ENCODE assay signal across 1 cellular context in genomic region chr7:132035517-132036362, GRCh38.
TF ChIP-seq lines count a peak whose summit lies in the region.

No MANE protein-coding gene starts in this region.

TF ChIP-seq in H1, 55 proteins besides CTCF, POLR2A, EP300 and RAD21:
- no peak; the same call in 1 of the 2 replicates for TF ChIP-seq JUND (IDR thresholded peaks at IDR 0.05; ENCODE audit: low read length)
- no peak for TF ChIP-seq SIRT6 (IDR thresholded peaks at IDR 0.05; ENCODE audit: low read length)
- no peak for TF ChIP-seq MAFK (IDR thresholded peaks at IDR 0.05; ENCODE audit: low read depth, low read length)
- TF ChIP-seq SP4 (IDR thresholded peaks at IDR 0.05; ENCODE audit: low read length), result no peak
- TF ChIP-seq TEAD4 (IDR thresholded peaks at IDR 0.05; ENCODE audit: low read depth, low read length), result peak; percentile 49
- no peak for TF ChIP-seq HDAC2 (IDR thresholded peaks at IDR 0.05; ENCODE audit: borderline replicate concordance in 1 of 2, low read depth in 2 of 2, low read length in 2 of 2)
